Comparison of ENCODE assay signal across 8 cellular contexts in genomic region chr16:80997139-80997798, GRCh38. TPM values are rescaled to one million over a fixed set of nuclear protein-coding genes. Genes with fewer than 3 reads are reported as not detected.
DNase-seq lines count a peak whose midpoint lies in the region; ATAC-seq and TF ChIP-seq lines count a peak whose summit lies in the region.

No MANE protein-coding gene starts in this region.

- peak; percentile 76 for ATAC-seq in GM19395 (IDR thresholded peaks at IDR 0.05; ENCODE audit: unreplicated experiment)
- no peak for ATAC-seq in GM19035 (IDR thresholded peaks at IDR 0.05; ENCODE audit: unreplicated experiment)

- peak overlapping the region; percentile 6 to 87 (median 52); a peak in 20 of 22 replicates for H3K4me2 ChIP-seq in BLaER1 treated with 17β-estradiol and CSF1 and Interleukin-3, amounts not matched to agents 10 nM and 100 nM

- no peaks in the 10 kb centered on the region for H3K27me3 ChIP-seq in BLaER1 treated with 17β-estradiol and CSF1 and Interleukin-3, amounts not matched to agents 10 nM and 100 nM
- no peaks in the 10 kb centered on the region for H3K27me3 ChIP-seq in subcutaneous abdominal adipose tissue (ENCODE audit: control insufficient read depth in 5 of 5, insufficient read depth in 4 of 5, low read length in 5 of 5)

- DNase-seq in HT-29 (ENCODE audit: low spot score) (peak; percentile 60), epithelial cell of proximal tubule (ENCODE audit: low read depth) (peak; percentile 45), foreskin melanocyte (no peak), DMS153 treated with DMSO at 0.1 percent for 48 hours (lab: John Stamatoyannopoulos, UW; ENCODE audit: unreplicated experiment) (no peak)

- peaks cover 0 to 7% (median 6%) of the 10 kb centered on the region in 11 experiments; a peak in 7 of 22 replicates for H3K9me3 ChIP-seq in BLaER1 treated with 17β-estradiol and CSF1 and Interleukin-3, amounts not matched to agents 10 nM and 100 nM (replicated peaks in 1 of 11)
- H3K9me3 ChIP-seq in subcutaneous abdominal adipose tissue (ENCODE audit: control insufficient read depth in 5 of 5, low read length in 5 of 5) = no peaks in the 10 kb centered on the region

- peak overlapping the region in 7 of 11 experiments; percentile 4 to 64 (median 32); a peak in 7 of 22 replicates for H3K9ac ChIP-seq in BLaER1 treated with 17β-estradiol and CSF1 and Interleukin-3, amounts not matched to agents 10 nM and 100 nM
- H3K9ac ChIP-seq in subcutaneous abdominal adipose tissue (ENCODE audit: low read length in 5 of 5) = peak overlapping the region in 4 of 5 donors; percentile 3 to 59 (median 48)

- H3K4me1 ChIP-seq in BLaER1 treated with 17β-estradiol and CSF1 and Interleukin-3, amounts not matched to agents 10 nM and 100 nM = peaks cover 9 to 25% (median 14%) of the 10 kb centered on the region in 10 experiments; a peak in 19 of 20 replicates
- peaks cover 0 to 13% (median 9%) of the 10 kb centered on the region in 5 donors for H3K4me1 ChIP-seq in subcutaneous abdominal adipose tissue (ENCODE audit: control insufficient read depth in 5 of 5, insufficient read depth in 5 of 5, low read length in 5 of 5)

- peaks cover 0 to 72% (median 14%) of the 10 kb centered on the region in 11 experiments; a peak in 7 of 22 replicates for H4K20me1 ChIP-seq in BLaER1 treated with 17β-estradiol and CSF1 and Interleukin-3, amounts not matched to agents 10 nM and 100 nM

- H3K4me3 ChIP-seq in BLaER1 treated with 17β-estradiol and CSF1 and Interleukin-3, amounts not matched to agents 10 nM and 100 nM = peak overlapping the region in 2 of 10 experiments; percentile 35 to 42; a peak in 4 of 20 replicates
- H3K4me3 ChIP-seq in epithelial cell of proximal tubule (ENCODE audit: low read depth, low read length) (no peak overlapping the region), subcutaneous abdominal adipose tissue (ENCODE audit: low read depth in 1 of 5, low read length in 5 of 5) (peak overlapping the region; percentile 20 to 59 (median 36))

- peak overlapping the region in 6 of 11 experiments; percentile 7 to 54 (median 40); a peak in 10 of 22 replicates for H3K27ac ChIP-seq in BLaER1 treated with 17β-estradiol and CSF1 and Interleukin-3, amounts not matched to agents 10 nM and 100 nM
- H3K27ac ChIP-seq in subcutaneous abdominal adipose tissue (ENCODE audit: low read depth, low read length) = no peak overlapping the region

- no peak for TF ChIP-seq CTCF in epithelial cell of proximal tubule (conservative IDR thresholded peaks at IDR 0.05; ENCODE audit: low read depth, low read length)

- peaks cover 11 to 50% (median 34%) of the 10 kb centered on the region in 11 experiments; a peak in 17 of 22 replicates for H3K36me3 ChIP-seq in BLaER1 treated with 17β-estradiol and CSF1 and Interleukin-3, amounts not matched to agents 10 nM and 100 nM
- peaks cover 0 to 3% (median 0%) of the 10 kb centered on the region in 5 donors for H3K36me3 ChIP-seq in subcutaneous abdominal adipose tissue (ENCODE audit: control insufficient read depth in 5 of 5, insufficient read depth in 5 of 5, low read length in 5 of 5)

RNA-seq across cellular contexts. Expression of gene CMC2, which starts 9.4 kb away (rescaled TPM):
- total RNA-seq in HT-29 (2014; rRNA removed; shearing (Covaris generic)) = 57.7 and 87.8 TPM in 2 replicates
- total RNA-seq in epithelial cell of proximal tubule = 96.3 and 114 TPM in 2 replicates

RNA-seq across cellular contexts. Expression of gene CENPN, which starts 9.7 kb away (rescaled TPM):
- 45.9 and 64.4 TPM in 2 replicates for total RNA-seq in HT-29 (2014; rRNA removed; shearing (Covaris generic))
- total RNA-seq in epithelial cell of proximal tubule = 49.2 and 91.8 TPM in 2 replicates

RNA-seq across cellular contexts. Expression of gene ATMIN, which starts 38.4 kb away (rescaled TPM):
- 16.8 and 19.3 TPM in 2 replicates for total RNA-seq in HT-29 (2014; rRNA removed; shearing (Covaris generic))
- 21.2 and 30.5 TPM in 2 replicates for total RNA-seq in epithelial cell of proximal tubule

Comparison
In these comparisons a context has a peak if more than half of its experiments do, and no peak if none do; other contexts are left out.
1. DNase-seq: peak in HT-29 (single experiment) and epithelial cell of proximal tubule (single experiment); none in foreskin melanocyte (single experiment) and DMS153 treated with DMSO at 0.1 percent for 48 hours (single experiment).